Comparison of ENCODE assay signal across 1 cellular context in genomic region chr22:42070517-42071422, GRCh38.
TF ChIP-seq lines count a peak whose summit lies in the region.

Gene NAGA (minus strand): TSS chr22:42070812. CDS start chr22:42070297, 515 bp downstream.

TF ChIP-seq in liver, 16 proteins besides CTCF, POLR2A, EP300 and RAD21 (continued from another document):
- peak; percentile 90 for TF ChIP-seq MAX (IDR thresholded peaks at IDR 0.05)
- peak; percentile 91 for TF ChIP-seq HNF4G (IDR thresholded peaks at IDR 0.05)
- TF ChIP-seq FOXA1 (IDR thresholded peaks at IDR 0.05) = peak; percentile 22
- no peak for TF ChIP-seq ATF3 (IDR thresholded peaks at IDR 0.05)
- peak; percentile 93 for TF ChIP-seq SP1 (IDR thresholded peaks at IDR 0.05)
- no peak for TF ChIP-seq FOXA2 (IDR thresholded peaks at IDR 0.05)
- peak; percentile 91 for TF ChIP-seq YY1 (IDR thresholded peaks at IDR 0.05)
- peak; percentile 60 to 86 for TF ChIP-seq RXRA (IDR thresholded peaks at IDR 0.05)
- TF ChIP-seq EGR1 (IDR thresholded peaks at IDR 0.05; ENCODE audit: low read depth in 2 of 2) = peak; percentile 32 to 61
